29 cellular contexts compared by ENCODE assay signal in the genomic region with DNA sequence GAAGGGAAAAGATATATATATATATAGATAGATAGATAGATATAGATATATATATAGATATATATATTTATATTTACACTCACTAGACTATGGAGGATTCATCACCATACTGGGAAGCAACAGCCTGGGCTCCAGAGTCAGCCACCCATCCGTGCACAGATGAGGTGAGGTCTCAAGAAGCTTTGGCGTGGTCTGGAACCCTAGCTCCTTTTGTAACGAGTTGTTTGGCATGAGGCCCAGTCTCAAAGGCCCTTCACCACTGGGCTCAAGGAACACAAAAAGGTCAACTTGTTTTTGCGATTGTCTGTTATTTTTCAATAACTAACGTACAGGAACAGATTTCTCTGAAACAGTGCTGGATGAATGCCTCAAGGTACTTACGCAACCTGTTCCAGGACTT.
"Had no signal": no experiment of that assay in that cellular context is flagged by ENCODE, and none has a peak within 500 bp of the region (broad histone marks: within the 10 kb centered on the region; RNA-seq: fewer than 3 reads in every experiment).

No MANE protein-coding gene starts in this region.

- DNase-seq: activated B cell treated with CpG ODN at 0.5 μM for 24 hours; activated CD4-positive, alpha-beta memory T cell treated with anti-CD3 and anti-CD28 coated beads for 36 hours; activated CD4-positive, alpha-beta T cell treated with anti-CD3 and anti-CD28 coated beads for 4 hours; activated CD4-positive, alpha-beta T cell treated with anti-CD3 and anti-CD28 coated beads, Interleukin-2, amount 10 ng/mL, durations not matched to agents 24 days and 14 days; activated CD4-positive, alpha-beta T cell treated with anti-CD3 and anti-CD28 coated beads, Interleukin-2, amount 50 U/mL, for 1 hour; activated CD4-positive, alpha-beta T cell treated with anti-CD3 and anti-CD28 coated beads, Interleukin-2, amount 50 U/mL, for 4 hours; activated CD4-positive, CD25-positive, alpha-beta regulatory T cell treated with anti-CD3 and anti-CD28 coated beads, Interleukin-2, amount 50 U/mL, for 72 hours; activated CD8-positive, alpha-beta memory T cell treated with anti-CD3 and anti-CD28 coated beads, Interleukin-2, amount 50 U/mL, for 4 hours; activated CD8-positive, alpha-beta T cell treated with anti-CD3 and anti-CD28 coated beads for 36 hours; activated effector memory CD4-positive, alpha-beta T cell treated with anti-CD3 and anti-CD28 coated beads, Interleukin-2, amount 50 U/mL, for 16 hours; activated gamma-delta T cell treated with Interleukin-2 at 50 U/mL for 16 hours; activated naive CD4-positive, alpha-beta T cell; activated naive CD4-positive, alpha-beta T cell treated with anti-CD3 and anti-CD28 coated beads for 36 hours; activated naive CD4-positive, alpha-beta T cell treated with anti-CD3 and anti-CD28 coated beads, Interleukin-2, amount 50 U/mL, for 16 hours; activated naive CD8-positive, alpha-beta T cell treated with anti-CD3 and anti-CD28 coated beads for 36 hours; activated T-cell treated with anti-CD3 and anti-CD28 coated beads for 4 hours; activated T-cell treated with anti-CD3 and anti-CD28 coated beads, Interleukin-2, amount 50 U/mL, for 1 hour; activated T-cell treated with anti-CD3 and anti-CD28 coated beads, Interleukin-2, amount 50 U/mL, for 4 hours; activated T-cell treated with anti-CD3 and anti-CD28 coated beads, Interleukin-2, amount 50 U/mL, for 72 hours; adrenal gland; amniotic stem cell; aorta; body of pancreas; brain microvascular endothelial cell; central memory CD4-positive, alpha-beta T cell; T-helper 2 cell; T-helper 9 cell had no signal

- ATAC-seq: activated CD8-positive, alpha-beta T cell treated with anti-CD3 and anti-CD28 coated beads for 36 hours; activated naive CD4-positive, alpha-beta T cell treated with anti-CD3 and anti-CD28 coated beads, Interleukin-2, amount 50 U/mL, for 72 hours; activated T-cell treated with anti-CD3 and anti-CD28 coated beads, Interleukin-2, amount 50 U/mL, for 4 hours; activated T-cell treated with anti-CD3 and anti-CD28 coated beads, Interleukin-2, amount 50 U/mL, for 72 hours; activated T-helper 17 cell treated with anti-CD3 and anti-CD28 coated beads, Interleukin-2, amount 50 U/mL, for 72 hours; body of pancreas had no signal
